23 cellular contexts compared by ENCODE assay signal in genomic region chr18:71966791-71967190, GRCh38.
"Had no signal": no experiment of that assay in that cellular context is flagged by ENCODE, and none has a peak within 500 bp of the region (broad histone marks: within the 10 kb centered on the region; RNA-seq: fewer than 3 reads in every experiment).

No MANE protein-coding gene starts in this region.

- DNase-seq: colonic mucosa; cortex of kidney; dermis blood vessel endothelial cell; dorsolateral prefrontal cortex; effector CD4-positive, alpha-beta T cell; effector CD8-positive, alpha-beta T cell; effector memory CD4-positive, alpha-beta T cell; effector memory CD8-positive, alpha-beta T cell; endodermal cell; erythroblast; esophagus squamous epithelium; foreskin fibroblast; foreskin keratinocyte; foreskin melanocyte; gastrocnemius medialis; glutamatergic neuron; head of caudate nucleus; heart left ventricle; heart right ventricle had no signal

- FAIRE-seq: colon, endometrium, endothelial cell of umbilical vein, frontal cortex had no signal
